In the genomic region with DNA sequence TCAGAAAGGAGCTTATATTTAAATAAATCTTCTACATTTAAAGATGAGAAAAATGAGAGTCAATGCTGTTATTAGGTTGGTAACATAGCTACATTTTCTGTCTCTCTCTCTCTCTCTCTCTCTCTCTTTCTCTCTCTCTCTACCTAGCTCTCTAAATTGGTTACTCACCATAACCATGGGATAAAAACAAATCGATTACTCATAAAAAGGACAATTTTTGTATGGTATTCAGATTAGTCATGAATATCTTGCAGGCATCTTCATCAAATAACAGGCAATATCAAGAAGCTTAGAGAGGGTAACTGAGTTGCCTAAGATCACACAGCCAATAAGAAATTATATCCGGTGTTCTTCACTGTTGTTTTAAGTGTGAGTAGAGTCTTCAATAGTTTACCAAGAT, we compare ENCODE assay signal across 23 cellular contexts.
"Had no signal": no experiment of that assay in that cellular context is flagged by ENCODE, and none has a peak within 500 bp of the region (broad histone marks: within the 10 kb centered on the region; RNA-seq: fewer than 3 reads in every experiment).

No MANE protein-coding gene starts in this region.

- H3K27me3 ChIP-seq: adrenal gland, ascending aorta, brain microvascular endothelial cell, esophagus muscularis mucosa, neural progenitor cell, right lobe of liver had no signal

- DNase-seq: activated CD4-positive, alpha-beta T cell treated with anti-CD3 and anti-CD28 coated beads for 4 hours; activated CD4-positive, alpha-beta T cell treated with anti-CD3 and anti-CD28 coated beads, Interleukin-2, amount 50 U/mL, for 48 hours; activated CD8-positive, alpha-beta memory T cell treated with anti-CD3 and anti-CD28 coated beads, Interleukin-2, amount 50 U/mL, for 48 hours; activated naive CD4-positive, alpha-beta T cell; activated T-cell treated with anti-CD3 and anti-CD28 coated beads, Interleukin-2, amount 50 U/mL, for 4 hours; adrenal gland; brain microvascular endothelial cell; central memory CD4-positive, alpha-beta T cell; dermis blood vessel endothelial cell; effector memory CD4-positive, alpha-beta T cell; heart right ventricle; kidney; left ventricle myocardium inferior; naive thymus-derived CD8-positive, alpha-beta T cell; posterior cingulate gyrus; right lobe of liver; stimulated activated CD4-positive, alpha-beta T cell treated with anti-CD3 and anti-CD28 coated beads, Interleukin-15, amount 100 ng/mL, for 24 hours; stimulated activated naive B cell treated with anti-CD40 and anti-IgM and Interleukin-4, amounts not matched to agents 10 μg/mL and 1 μg/mL and 100 μg/mL, for 72 hours; T1000 had no signal

- H3K9ac ChIP-seq: neural progenitor cell had no signal

- H3K9me3 ChIP-seq: adrenal gland, ascending aorta, esophagus muscularis mucosa, right lobe of liver had no signal

- H2AFZ ChIP-seq: neural progenitor cell had no signal

- H3K27ac ChIP-seq: adrenal gland, ascending aorta, brain microvascular endothelial cell, esophagus muscularis mucosa, heart right ventricle, left ventricle myocardium inferior, neural progenitor cell, right lobe of liver had no signal

- H3K4me2 ChIP-seq: neural progenitor cell, smooth muscle cell had no signal

- H3K36me3 ChIP-seq: adrenal gland, ascending aorta, brain microvascular endothelial cell, esophagus muscularis mucosa, heart right ventricle, left ventricle myocardium inferior, neural progenitor cell, right lobe of liver had no signal

- H3K4me1 ChIP-seq: adrenal gland, ascending aorta, esophagus muscularis mucosa, heart right ventricle, left ventricle myocardium inferior, neural progenitor cell, right lobe of liver had no signal

- H3K4me3 ChIP-seq: adrenal gland, ascending aorta, esophagus muscularis mucosa, heart right ventricle, left ventricle myocardium inferior, neural progenitor cell, right lobe of liver, smooth muscle cell had no signal
